Comparison of ENCODE assay signal across 8 cellular contexts in the genomic region with DNA sequence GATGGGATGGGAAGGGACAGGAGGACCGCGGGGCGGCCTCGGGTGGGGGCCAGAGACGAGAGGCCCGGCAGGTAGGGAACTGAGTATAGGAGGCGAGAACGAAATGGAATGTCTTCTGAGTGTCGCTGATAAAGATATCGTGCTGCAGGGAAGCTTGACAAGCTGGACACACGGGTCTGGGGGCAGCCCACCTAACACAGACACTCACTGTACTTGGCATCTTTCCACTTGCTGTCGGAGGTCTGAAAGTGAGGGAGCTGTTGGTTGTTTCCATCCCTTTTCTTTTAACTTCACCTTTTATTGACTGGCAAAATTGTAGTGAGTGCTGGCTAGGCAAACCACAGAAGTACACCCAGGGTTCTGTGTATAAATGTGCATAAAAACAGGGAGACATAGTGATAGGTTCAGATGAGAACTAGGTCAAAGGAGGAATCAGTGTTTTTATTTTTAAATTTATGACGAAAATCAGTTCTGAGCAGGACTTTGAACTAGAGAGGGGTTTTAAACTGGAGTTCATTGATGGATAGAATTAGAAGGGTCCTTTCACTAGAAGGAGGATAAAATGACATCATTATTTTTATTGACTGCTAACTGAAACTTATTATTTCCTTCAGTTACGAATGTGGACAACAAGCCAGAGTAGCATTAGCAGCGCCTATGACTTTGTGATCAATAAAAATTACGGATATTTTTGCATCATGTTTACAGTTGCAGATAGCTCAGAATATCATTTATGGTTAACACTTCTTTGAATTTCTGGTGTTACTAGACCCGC. TPM values are rescaled to one million over a fixed set of nuclear protein-coding genes. Genes with fewer than 3 reads are reported as not detected.
A peak's percentile ranks its signal among the peaks of the same experiment; 100 is the strongest.
DNase-seq lines count a peak whose midpoint lies in the region; ATAC-seq and TF ChIP-seq lines count a peak whose summit lies in the region.

No MANE protein-coding gene starts in this region.

- peak overlapping the region; percentile 99 for H3K4me3 Mint-ChIP-seq in osteocyte (ENCODE audit: unreplicated experiment)

- no peak for TF ChIP-seq POLR2A in heart left ventricle (IDR thresholded peaks at IDR 0.05)
- no peak for TF ChIP-seq POLR2A in esophagus muscularis mucosa (IDR thresholded peaks at IDR 0.05; ENCODE audit: low read depth)

- H3K4me3 ChIP-seq in heart left ventricle (peak overlapping the region; percentile 66 to 100 (median 91)), SJSA1 (peak overlapping the region; percentile 82), esophagus muscularis mucosa (peak overlapping the region; percentile 72 to 97 (median 86))

- no peaks in the 10 kb centered on the region for H3K27me3 Mint-ChIP-seq in osteocyte (ENCODE audit: unreplicated experiment)

- ATAC-seq in heart left ventricle, result no peak
- ATAC-seq in Right ventricle myocardium inferior, result no peak
- peak; percentile 8 for ATAC-seq in HG02981 (IDR thresholded peaks at IDR 0.05; ENCODE audit: unreplicated experiment)
- no peak for ATAC-seq in HG03565 (IDR thresholded peaks at IDR 0.05; ENCODE audit: unreplicated experiment)
- no peak for ATAC-seq in HG02970 (IDR thresholded peaks at IDR 0.05; ENCODE audit: low FRiP score, unreplicated experiment)

- DNase-seq in heart left ventricle, result no peak
- no peak for DNase-seq in Right ventricle myocardium inferior (ENCODE audit: missing footprints)
- DNase-seq in SJSA1 (ENCODE audit: low read depth in 1 of 2, low spot score in 2 of 2), result no peak
- no peak for DNase-seq in esophagus muscularis mucosa (ENCODE audit: extremely low spot score)
- DNase-seq in osteocyte (ENCODE audit: extremely low spot score, unreplicated experiment), result no peak

- H3K4me1 Mint-ChIP-seq in osteocyte (ENCODE audit: unreplicated experiment), result peaks cover 38% of the 10 kb centered on the region

- TF ChIP-seq EP300 in esophagus muscularis mucosa (IDR thresholded peaks at IDR 0.05), result no peak

- H3K36me3 ChIP-seq in heart left ventricle (peaks cover 0 to 25% (median 5%) of the 10 kb centered on the region in 9 donors), SJSA1 (peaks cover 15% of the 10 kb centered on the region), esophagus muscularis mucosa (peaks cover 0 to 28% (median 5%) of the 10 kb centered on the region in 4 donors)

- H3K27ac ChIP-seq in heart left ventricle (peak overlapping the region in 11 of 12 donors; percentile 50 to 97 (median 87)), SJSA1 (peak overlapping the region; percentile 44), esophagus muscularis mucosa (replicated peaks in 1 of 4) (peak overlapping the region; percentile 75 to 87 (median 84))

- peaks cover 11% of the 10 kb centered on the region for H3K36me3 Mint-ChIP-seq in osteocyte (ENCODE audit: unreplicated experiment)

- H3K9me3 ChIP-seq in heart left ventricle (no peaks in the 10 kb centered on the region), SJSA1 (replicated peaks) (no peaks in the 10 kb centered on the region), esophagus muscularis mucosa (no peaks in the 10 kb centered on the region)

- peak overlapping the region; percentile 96 for H3K27ac Mint-ChIP-seq in osteocyte (ENCODE audit: unreplicated experiment)

- peaks cover 0 to 64% (median 20%) of the 10 kb centered on the region in 12 donors for H3K4me1 ChIP-seq in heart left ventricle
- H3K4me1 ChIP-seq in SJSA1 (replicated peaks), result peaks cover 11% of the 10 kb centered on the region
- peaks cover 21 to 28% (median 27%) of the 10 kb centered on the region in 4 donors for H3K4me1 ChIP-seq in esophagus muscularis mucosa

- TF ChIP-seq CTCF in heart left ventricle (IDR thresholded peaks at IDR 0.05) (no peak), esophagus muscularis mucosa (IDR thresholded peaks at IDR 0.05) (no peak), osteocyte (IDR thresholded peaks at IDR 0.05) (no peak)

- 15 to 17% (median 15%) methylated on average over 17 of the region's 17 CpGs for WGBS in heart left ventricle, 4 donors
- 14% methylated on average over 17 of the region's 17 CpGs for WGBS in esophagus muscularis mucosa

- H3K27me3 ChIP-seq in heart left ventricle, result no peaks in the 10 kb centered on the region
- no peaks in the 10 kb centered on the region for H3K27me3 ChIP-seq in SJSA1 (replicated peaks)
- H3K27me3 ChIP-seq in esophagus muscularis mucosa, result no peaks in the 10 kb centered on the region

- intact Hi-C loops in heart left ventricle (cut with DNase I) (loop anchor here in 1 of 10 donors (10.0 kb wide), 1 partner anchor 112 kb away; no protein-coding TSS in a partner anchor), Right ventricle myocardium inferior (cut with DNase I) (no loop called here), esophagus muscularis mucosa (cut with DNase I) (no loop called here)

- H3K9me3 Mint-ChIP-seq in osteocyte (ENCODE audit: unreplicated experiment), result no peaks in the 10 kb centered on the region

RNA-seq across cellular contexts. Expression of a gene that starts 0.8 kb away (rescaled TPM):
- total RNA-seq in heart left ventricle (10 to 100 TPM; 25.9 to 45.5 (median 32.7) TPM), Right ventricle myocardium inferior (31.5 TPM), esophagus muscularis mucosa (10 to 100 TPM; 39.0 to 58.6 (median 45.2) TPM), osteocyte (56.1 and 56.5 TPM in 2 replicates)
- polyA plus RNA-seq in heart left ventricle, result 10 to 100 TPM in 1 of 2 donors, 1 to 10 TPM in 1; 7.2 to 18.6 TPM
- total RNA-seq in SJSA1 (2014; rRNA removed; shearing (Covaris generic)), result 27.8 and 38.4 TPM in 2 replicates

RNA-seq across cellular contexts. Expression of a gene that starts 21.3 kb away (rescaled TPM):
- total RNA-seq in heart left ventricle (100 to 1,000 TPM; 110 to 383 (median 242) TPM), Right ventricle myocardium inferior (195 TPM), esophagus muscularis mucosa (10 to 100 TPM; 57.7 to 88.3 (median 68.7) TPM), osteocyte (282 and 300 TPM in 2 replicates)
- polyA plus RNA-seq in heart left ventricle, result 1,000 to 10,000 TPM in 1 of 2 donors, 10 to 100 TPM in 1; 89.2 to 1,101 TPM
- total RNA-seq in SJSA1 (2014; rRNA removed; shearing (Covaris generic)), result 49.0 and 50.3 TPM in 2 replicates
